Comparison of ENCODE assay signal across 8 cellular contexts in genomic region chr14:29016050-29016900, GRCh38.
DNase-seq lines count a peak whose midpoint lies in the region; ATAC-seq and TF ChIP-seq lines count a peak whose summit lies in the region.

No MANE protein-coding gene starts in this region.

- no peak for TF ChIP-seq POLR2A in heart left ventricle (IDR thresholded peaks at IDR 0.05)

- no peaks in the 10 kb centered on the region for H3K27me3 Mint-ChIP-seq in activated CD8-positive, alpha-beta T cell treated with anti-CD3 and anti-CD28 coated beads for 36 hours

- no peak overlapping the region for H3K4me3 ChIP-seq in heart left ventricle

- no peak overlapping the region for H3K27ac ChIP-seq in heart left ventricle

- POLR2A ChIA-PET in activated CD8-positive, alpha-beta T cell treated with anti-CD3 and anti-CD28 coated beads for 36 hours (lab: Charles Lee) = no interaction called here

- 28 to 35% (median 34%) methylated on average over 10 of the region's 10 CpGs for WGBS in heart left ventricle, 4 donors

- H3K4me3 Mint-ChIP-seq in activated CD8-positive, alpha-beta T cell treated with anti-CD3 and anti-CD28 coated beads for 36 hours = no peak overlapping the region

- no peaks in the 10 kb centered on the region for H3K4me1 ChIP-seq in heart left ventricle

- no peaks in the 10 kb centered on the region for H3K4me1 Mint-ChIP-seq in activated CD8-positive, alpha-beta T cell treated with anti-CD3 and anti-CD28 coated beads for 36 hours (ENCODE audit: low read depth)

- DNase-seq in heart left ventricle (no peak), cardiac septum (ENCODE audit: low spot score) (no peak), M059J (ENCODE audit: low read depth) (peak; percentile 50), kidney tubule cell (ENCODE audit: low spot score) (peak; percentile 24), omental fat pad (ENCODE audit: low spot score) (no peak)
- DNase-seq in activated CD8-positive, alpha-beta T cell treated with anti-CD3 and anti-CD28 coated beads for 36 hours = peak; percentile 45

- peak in 7 of 12 donors; percentile 22 to 50 (median 37) for TF ChIP-seq CTCF in heart left ventricle (IDR thresholded peaks at IDR 0.05)
- TF ChIP-seq CTCF in activated CD8-positive, alpha-beta T cell treated with anti-CD3 and anti-CD28 coated beads for 36 hours (IDR thresholded peaks at IDR 0.05) = peak; percentile 46
- no peak for TF ChIP-seq CTCF in omental fat pad (IDR thresholded peaks at IDR 0.05)

- H3K9me3 Mint-ChIP-seq in activated CD8-positive, alpha-beta T cell treated with anti-CD3 and anti-CD28 coated beads for 36 hours = peaks cover 2% of the 10 kb centered on the region

- H3K27ac Mint-ChIP-seq in activated CD8-positive, alpha-beta T cell treated with anti-CD3 and anti-CD28 coated beads for 36 hours = no peak overlapping the region

- ATAC-seq in heart left ventricle (no peak), GM19452 (IDR thresholded peaks at IDR 0.05; ENCODE audit: unreplicated experiment) (no peak), HG02970 (IDR thresholded peaks at IDR 0.05; ENCODE audit: low FRiP score, unreplicated experiment) (no peak), omental fat pad (ENCODE audit: low FRiP score) (no peak)
- no peak for ATAC-seq in activated CD8-positive, alpha-beta T cell treated with anti-CD3 and anti-CD28 coated beads for 36 hours

- H3K9me3 ChIP-seq in heart left ventricle = peaks cover 0 to 6% (median 0%) of the 10 kb centered on the region in 12 donors

- CTCF ChIA-PET in activated CD8-positive, alpha-beta T cell treated with anti-CD3 and anti-CD28 coated beads for 36 hours (lab: Charles Lee) = no interaction called here

- H3K27me3 ChIP-seq in heart left ventricle = no peaks in the 10 kb centered on the region

- no peaks in the 10 kb centered on the region for H3K36me3 Mint-ChIP-seq in activated CD8-positive, alpha-beta T cell treated with anti-CD3 and anti-CD28 coated beads for 36 hours (ENCODE audit: low read depth)

- intact Hi-C loops in heart left ventricle (cut with DNase I) = loop anchor here in 1 of 10 donors (10.0 kb wide), 1 partner anchor 209 kb away; no protein-coding TSS in a partner anchor
- intact Hi-C loops in cardiac septum (cut with DNase I) = no loop called here
- intact Hi-C loops in activated CD8-positive, alpha-beta T cell treated with anti-CD3 and anti-CD28 coated beads for 36 hours (cut with micrococcal nuclease) = no loop called here

- no peaks in the 10 kb centered on the region for H3K36me3 ChIP-seq in heart left ventricle

Comparison
In these comparisons a context has a peak if more than half of its experiments do, and no peak if none do; other contexts are left out.
1. DNase-seq: peak in M059J (single experiment), activated CD8-positive, alpha-beta T cell treated with anti-CD3 and anti-CD28 coated beads for 36 hours (single experiment) and kidney tubule cell (single experiment); none in heart left ventricle (0 of 5), cardiac septum (single experiment) and omental fat pad (single experiment).
2. CTCF ChIP-seq: peak in heart left ventricle (7 of 12) and activated CD8-positive, alpha-beta T cell treated with anti-CD3 and anti-CD28 coated beads for 36 hours (single experiment); none in omental fat pad (0 of 3).